ENCODE assay signal across 22 cellular contexts in genomic region chr1:53410691-53411090, GRCh38. TPM values are rescaled to one million over a fixed set of nuclear protein-coding genes. Genes with fewer than 3 reads are reported as not detected.
A peak's percentile ranks its signal among the peaks of the same experiment; 100 is the strongest.
DNase-seq lines count a peak whose midpoint lies in the region; ATAC-seq and TF ChIP-seq lines count a peak whose summit lies in the region.
"Had no signal": no experiment of that assay in that cellular context is flagged by ENCODE, and none has a peak within 500 bp of the region (broad histone marks: within the 10 kb centered on the region; RNA-seq: fewer than 3 reads in every experiment).

No MANE protein-coding gene starts in this region.

- H2AFZ ChIP-seq in osteoblast (ENCODE audit: low read length), result no peak overlapping the region

- H3K4me1 ChIP-seq in osteoblast (ENCODE audit: insufficient read depth, low read length), result peaks cover 62% of the 10 kb centered on the region
- H3K4me1 ChIP-seq: esophagus muscularis mucosa, gastroesophageal sphincter had no signal

- H3K4me3 Mint-ChIP-seq in activated CD4-positive, alpha-beta T cell treated with anti-CD3 and anti-CD28 coated beads, Interleukin-2, amount 10 ng/mL, durations not matched to agents 24 days and 14 days, result no peak overlapping the region
- no peak overlapping the region for H3K4me3 Mint-ChIP-seq in activated T-helper 2 cell treated with anti-CD3 and anti-CD28 coated beads, Interferon-gamma antibody, Interleukin-2, Interleukin-4, amounts not matched to agents 10 μg/mL and 5 μg/mL and 100 μg/mL, durations not matched to agents 14 hours and 24 hours and 36 hours (ENCODE audit: low read depth)
- H3K4me3 Mint-ChIP-seq in activated CD8-positive, alpha-beta memory T cell treated with anti-CD3 and anti-CD28 coated beads, Interleukin-2, amount 10 ng/mL, durations not matched to agents 7 days and 5 days, result no peak overlapping the region

- ATAC-seq in activated CD8-positive, alpha-beta memory T cell treated with anti-CD3 and anti-CD28 coated beads, Interleukin-2, amount 10 ng/mL, durations not matched to agents 7 days and 5 days, result no peak
- ATAC-seq in HG02678 (IDR thresholded peaks at IDR 0.05; ENCODE audit: unreplicated experiment), result no peak
- ATAC-seq: gastroesophageal sphincter, sciatic nerve had no signal

- H3K27me3 ChIP-seq in osteoblast (ENCODE audit: insufficient read depth, low read length), result no peaks in the 10 kb centered on the region

- no peak for TF ChIP-seq CTCF in osteoblast (IDR thresholded peaks at IDR 0.05; ENCODE audit: extremely low read depth, low read depth, low read length)

- peaks cover 4% of the 10 kb centered on the region for H3K9me3 Mint-ChIP-seq in activated CD4-positive, alpha-beta T cell treated with anti-CD3 and anti-CD28 coated beads, Interleukin-2, amount 10 ng/mL, durations not matched to agents 24 days and 14 days
- H3K9me3 Mint-ChIP-seq in activated T-helper 2 cell treated with anti-CD3 and anti-CD28 coated beads, Interferon-gamma antibody, Interleukin-2, Interleukin-4, amounts not matched to agents 10 μg/mL and 5 μg/mL and 100 μg/mL, durations not matched to agents 14 hours and 24 hours and 36 hours, result no peaks in the 10 kb centered on the region
- no peaks in the 10 kb centered on the region for H3K9me3 Mint-ChIP-seq in activated CD8-positive, alpha-beta memory T cell treated with anti-CD3 and anti-CD28 coated beads, Interleukin-2, amount 10 ng/mL, durations not matched to agents 7 days and 5 days (ENCODE audit: low read depth)
- H3K9me3 Mint-ChIP-seq: IgD-negative memory B cell had no signal

- H3K36me3 ChIP-seq in osteoblast (ENCODE audit: insufficient read depth, low read length), result no peaks in the 10 kb centered on the region
- H3K36me3 ChIP-seq: esophagus muscularis mucosa, gastroesophageal sphincter, thoracic aorta had no signal

- no peaks in the 10 kb centered on the region for H4K20me1 ChIP-seq in osteoblast (ENCODE audit: insufficient read depth, low read length)

- H3K79me2 ChIP-seq in osteoblast (ENCODE audit: insufficient read depth, low read length), result no peaks in the 10 kb centered on the region

- H3K4me1 Mint-ChIP-seq in activated CD4-positive, alpha-beta T cell treated with anti-CD3 and anti-CD28 coated beads, Interleukin-2, amount 10 ng/mL, durations not matched to agents 24 days and 14 days, result peaks cover 56% of the 10 kb centered on the region
- H3K4me1 Mint-ChIP-seq in activated T-helper 2 cell treated with anti-CD3 and anti-CD28 coated beads, Interferon-gamma antibody, Interleukin-2, Interleukin-4, amounts not matched to agents 10 μg/mL and 5 μg/mL and 100 μg/mL, durations not matched to agents 14 hours and 24 hours and 36 hours (ENCODE audit: low read depth), result peaks cover 56% of the 10 kb centered on the region
- peaks cover 53% of the 10 kb centered on the region for H3K4me1 Mint-ChIP-seq in activated CD8-positive, alpha-beta memory T cell treated with anti-CD3 and anti-CD28 coated beads, Interleukin-2, amount 10 ng/mL, durations not matched to agents 7 days and 5 days

- peak overlapping the region; percentile 73 for H3K27ac Mint-ChIP-seq in activated CD4-positive, alpha-beta T cell treated with anti-CD3 and anti-CD28 coated beads, Interleukin-2, amount 10 ng/mL, durations not matched to agents 24 days and 14 days
- peak overlapping the region; percentile 50 for H3K27ac Mint-ChIP-seq in activated T-helper 2 cell treated with anti-CD3 and anti-CD28 coated beads, Interferon-gamma antibody, Interleukin-2, Interleukin-4, amounts not matched to agents 10 μg/mL and 5 μg/mL and 100 μg/mL, durations not matched to agents 14 hours and 24 hours and 36 hours
- no peak overlapping the region for H3K27ac Mint-ChIP-seq in activated CD8-positive, alpha-beta memory T cell treated with anti-CD3 and anti-CD28 coated beads, Interleukin-2, amount 10 ng/mL, durations not matched to agents 7 days and 5 days

- CTCF ChIA-PET in activated CD8-positive, alpha-beta memory T cell treated with anti-CD3 and anti-CD28 coated beads, Interleukin-2, amount 10 ng/mL, durations not matched to agents 7 days and 5 days (lab: Charles Lee), result interaction anchor here (1.7 kb wide), 1 partner anchor 17 kb away, joined by 5 read pairs; no protein-coding TSS in a partner anchor

- H3K9me3 ChIP-seq in osteoblast (ENCODE audit: low read depth, low read length), result no peaks in the 10 kb centered on the region
- H3K9me3 ChIP-seq: esophagus muscularis mucosa, gastroesophageal sphincter, thoracic aorta had no signal

- no peaks in the 10 kb centered on the region for H3K36me3 Mint-ChIP-seq in activated CD4-positive, alpha-beta T cell treated with anti-CD3 and anti-CD28 coated beads, Interleukin-2, amount 10 ng/mL, durations not matched to agents 24 days and 14 days (ENCODE audit: low read depth)
- no peaks in the 10 kb centered on the region for H3K36me3 Mint-ChIP-seq in activated T-helper 2 cell treated with anti-CD3 and anti-CD28 coated beads, Interferon-gamma antibody, Interleukin-2, Interleukin-4, amounts not matched to agents 10 μg/mL and 5 μg/mL and 100 μg/mL, durations not matched to agents 14 hours and 24 hours and 36 hours (ENCODE audit: low read depth)
- no peaks in the 10 kb centered on the region for H3K36me3 Mint-ChIP-seq in activated CD8-positive, alpha-beta memory T cell treated with anti-CD3 and anti-CD28 coated beads, Interleukin-2, amount 10 ng/mL, durations not matched to agents 7 days and 5 days
- H3K36me3 Mint-ChIP-seq: IgD-negative memory B cell had no signal

- peak overlapping the region; percentile 50 for H3K4me2 ChIP-seq in osteoblast (ENCODE audit: insufficient read depth, low read length)

- peak overlapping the region; percentile 26 for H3K27ac ChIP-seq in osteoblast (ENCODE audit: low read depth, low read length)
- H3K27ac ChIP-seq: esophagus muscularis mucosa, gastroesophageal sphincter, thoracic aorta had no signal

- H3K27me3 Mint-ChIP-seq in activated CD4-positive, alpha-beta T cell treated with anti-CD3 and anti-CD28 coated beads, Interleukin-2, amount 10 ng/mL, durations not matched to agents 24 days and 14 days, result no peaks in the 10 kb centered on the region
- H3K27me3 Mint-ChIP-seq in activated T-helper 2 cell treated with anti-CD3 and anti-CD28 coated beads, Interferon-gamma antibody, Interleukin-2, Interleukin-4, amounts not matched to agents 10 μg/mL and 5 μg/mL and 100 μg/mL, durations not matched to agents 14 hours and 24 hours and 36 hours (ENCODE audit: low read depth), result no peaks in the 10 kb centered on the region
- H3K27me3 Mint-ChIP-seq in activated CD8-positive, alpha-beta memory T cell treated with anti-CD3 and anti-CD28 coated beads, Interleukin-2, amount 10 ng/mL, durations not matched to agents 7 days and 5 days, result no peaks in the 10 kb centered on the region

- no peak for DNase-seq in activated CD4-positive, alpha-beta T cell treated with anti-CD3 and anti-CD28 coated beads, Interleukin-2, amount 10 ng/mL, durations not matched to agents 24 days and 14 days
- no peak for DNase-seq in activated CD4-positive, alpha-beta T cell treated with anti-CD3 and anti-CD28 coated beads for 4 hours
- DNase-seq in COR-L47 (lab: John Stamatoyannopoulos, UW), result peak; percentile 60
- no peak for DNase-seq in activated T-helper 2 cell treated with anti-CD3 and anti-CD28 coated beads, Interferon-gamma antibody, Interleukin-2, Interleukin-4, amounts not matched to agents 10 μg/mL and 5 μg/mL and 100 μg/mL, durations not matched to agents 14 hours and 24 hours and 36 hours (ENCODE audit: low spot score)
- DNase-seq in osteoblast (ENCODE audit: insufficient read length, low spot score, missing footprints), result no peak
- DNase-seq in stimulated activated naive CD4-positive, alpha-beta T cell (lab: John Stamatoyannopoulos, UW), result no peak
- no peak for DNase-seq in activated CD8-positive, alpha-beta memory T cell treated with anti-CD3 and anti-CD28 coated beads, Interleukin-2, amount 10 ng/mL, durations not matched to agents 7 days and 5 days
- DNase-seq: activated CD4-positive, CD25-positive, alpha-beta regulatory T cell; anterior cingulate cortex; caudate nucleus; NCI-H187; NCI-H446; NK-92 treated with Interleukin-12 subunit alpha and Interleukin-12 subunit beta, amount 100 ng/mL, for 24 hours; posterior cingulate gyrus had no signal

- no peak overlapping the region for H3K4me3 ChIP-seq in osteoblast (ENCODE audit: insufficient read depth, low read length)
- H3K4me3 ChIP-seq: esophagus muscularis mucosa, gastroesophageal sphincter, thoracic aorta had no signal

- intact Hi-C loops in activated CD4-positive, alpha-beta T cell treated with anti-CD3 and anti-CD28 coated beads, Interleukin-2, amount 10 ng/mL, durations not matched to agents 24 days and 14 days (cut with micrococcal nuclease), result loop anchor here (10.0 kb wide), 1 partner anchor 994 kb away; the partner anchor contains the start of gene SSBP3
- intact Hi-C loops in activated T-helper 2 cell treated with anti-CD3 and anti-CD28 coated beads, Interferon-gamma antibody, Interleukin-2, Interleukin-4, amounts not matched to agents 10 μg/mL and 5 μg/mL and 100 μg/mL, durations not matched to agents 14 hours and 24 hours and 36 hours (cut with micrococcal nuclease), result no loop called here

RNA-seq across cellular contexts. Expression of gene DMRTB1, which starts 48.5 kb away (rescaled TPM):
- not detected in 2 replicates for total RNA-seq in activated CD4-positive, alpha-beta T cell treated with anti-CD3 and anti-CD28 coated beads, Interleukin-2, amount 10 ng/mL, durations not matched to agents 24 days and 14 days
- total RNA-seq in activated T-helper 2 cell treated with anti-CD3 and anti-CD28 coated beads, Interferon-gamma antibody, Interleukin-2, Interleukin-4, amounts not matched to agents 10 μg/mL and 5 μg/mL and 100 μg/mL, durations not matched to agents 14 hours and 24 hours and 36 hours, result not detected in 2 replicates
- total RNA-seq in osteoblast, result not detected in 2 replicates
- total RNA-seq in activated CD8-positive, alpha-beta memory T cell treated with anti-CD3 and anti-CD28 coated beads, Interleukin-2, amount 10 ng/mL, durations not matched to agents 7 days and 5 days, result not detected
- total RNA-seq: esophagus muscularis mucosa, gastroesophageal sphincter, MCF 10A, sciatic nerve, SK-MEL-5, thoracic aorta had no signal
